ENCODE assay signal across 12 cellular contexts in the genomic region with DNA sequence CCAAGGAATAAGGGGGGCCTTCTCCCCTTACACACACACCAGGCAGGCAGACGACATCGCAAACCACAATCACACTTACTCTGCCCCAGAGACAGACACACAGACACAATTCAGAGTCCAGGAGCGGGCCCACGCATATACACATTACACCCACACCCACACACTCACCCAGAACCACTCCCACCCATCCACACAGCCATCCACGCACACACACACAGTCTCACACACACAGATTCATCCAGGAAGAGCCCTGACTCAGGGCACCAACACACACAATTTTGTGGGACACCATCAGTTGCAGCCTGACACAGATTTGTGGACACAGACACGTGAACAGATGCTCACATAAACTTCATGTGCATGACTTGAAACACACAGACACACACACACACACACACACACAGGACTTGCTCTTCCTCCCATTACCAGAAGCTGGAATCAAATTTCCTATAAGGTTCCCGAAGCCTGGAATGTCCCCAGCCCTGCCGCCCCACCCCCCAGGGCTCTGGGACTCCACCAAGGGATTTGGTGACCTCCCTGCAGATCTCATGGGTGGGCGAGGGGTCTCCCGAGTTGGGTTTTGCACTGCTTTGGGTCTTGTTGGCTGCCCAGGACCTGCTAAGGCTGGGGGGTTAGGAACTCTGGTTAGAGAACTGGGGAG. TPM values are rescaled to one million over a fixed set of nuclear protein-coding genes. Genes with fewer than 3 reads are reported as not detected.
DNase-seq lines count a peak whose midpoint lies in the region; ATAC-seq and TF ChIP-seq lines count a peak whose summit lies in the region.
"Had no signal": no experiment of that assay in that cellular context is flagged by ENCODE, and none has a peak within 500 bp of the region (broad histone marks: within the 10 kb centered on the region; RNA-seq: fewer than 3 reads in every experiment).

No MANE protein-coding gene starts in this region.

- no peak overlapping the region for H3K9ac ChIP-seq in H9 (ENCODE audit: extremely low read depth, insufficient read length, low read length)
- H3K9ac ChIP-seq in iPS-15b (ENCODE audit: low read depth, low read length), result no peak overlapping the region

- H3K4me3 ChIP-seq in cardiac fibroblast (replicated peaks in 1 of 2; ENCODE audit: low read depth in 2 of 2, low read length in 2 of 2) (peak overlapping the region; percentile 25 to 43), iPS-15b (ENCODE audit: low read depth, low read length) (peak overlapping the region; percentile 67), prostate gland (peak overlapping the region; percentile 45 to 47)

- H3K4me1 ChIP-seq in H9 (ENCODE audit: insufficient read depth, low read length) (peaks cover 3% of the 10 kb centered on the region; the same call in 1 of the 2 replicates), iPS-15b (ENCODE audit: control insufficient read depth, insufficient read depth, low read length) (peaks cover 7% of the 10 kb centered on the region), prostate gland (replicated peaks) (peaks cover 5% of the 10 kb centered on the region)

- no peak overlapping the region for H2BK15ac ChIP-seq in H9 (ENCODE audit: low read depth, low read length)

- TF ChIP-seq CTCF in H9 (conservative IDR thresholded peaks at IDR 0.05), result no peak
- no peak for TF ChIP-seq CTCF in cardiac fibroblast (IDR thresholded peaks at IDR 0.05; ENCODE audit: low read depth, low read length)
- no peak for TF ChIP-seq CTCF in prostate gland (IDR thresholded peaks at IDR 0.05)
- TF ChIP-seq CTCF in natural killer cell (IDR thresholded peaks at IDR 0.05), result no peak

- H3K9me3 Mint-ChIP-seq in H9 (no peaks in the 10 kb centered on the region), natural killer cell (no peaks in the 10 kb centered on the region)
- H3K9me3 Mint-ChIP-seq in activated T-helper 2 cell treated with anti-CD3 and anti-CD28 coated beads, Interferon-gamma antibody, Interleukin-2, Interleukin-4, amounts not matched to agents 10 μg/mL and 5 μg/mL and 100 μg/mL, durations not matched to agents 14 hours and 24 hours and 36 hours, result no peaks in the 10 kb centered on the region
- H3K9me3 Mint-ChIP-seq: CD4-positive, CD25-positive, alpha-beta regulatory T cell had no signal

- no peak overlapping the region for H3K14ac ChIP-seq in H9 (ENCODE audit: insufficient read depth, low read length)

- no peak overlapping the region for H3K27ac ChIP-seq in H9 (ENCODE audit: insufficient read length, low read depth, low read length)
- H3K27ac ChIP-seq in prostate gland, result peak overlapping the region; percentile 78 to 87
- H3K27ac ChIP-seq: VCaP had no signal

- no peak overlapping the region for H2BK120ac ChIP-seq in H9 (ENCODE audit: low read depth, low read length, poor library complexity, severe bottlenecking)

- H2BK20ac ChIP-seq in H9 (ENCODE audit: low read depth, low read length, poor library complexity, severe bottlenecking), result no peak overlapping the region

- intact Hi-C loops in prostate gland (cut with DNase I) (no loop called here), natural killer cell (cut with micrococcal nuclease) (no loop called here)
- intact Hi-C loops in activated T-helper 2 cell treated with anti-CD3 and anti-CD28 coated beads, Interferon-gamma antibody, Interleukin-2, Interleukin-4, amounts not matched to agents 10 μg/mL and 5 μg/mL and 100 μg/mL, durations not matched to agents 14 hours and 24 hours and 36 hours (cut with micrococcal nuclease), result no loop called here

- no peak overlapping the region for H2AFZ ChIP-seq in H9 (ENCODE audit: low read length)

- H3K4ac ChIP-seq in H9 (ENCODE audit: low read depth, low read length), result no peak overlapping the region

- no peak overlapping the region for H2AK5ac ChIP-seq in H9 (ENCODE audit: insufficient read length, low read length)

- H3K23ac ChIP-seq in H9 (ENCODE audit: insufficient read length, low read depth, low read length), result no peak overlapping the region

- no peak for ATAC-seq in natural killer cell

- peaks cover 8 to 20% of the 10 kb centered on the region in 2 experiments for H3K4me1 Mint-ChIP-seq in H9
- no peaks in the 10 kb centered on the region for H3K4me1 Mint-ChIP-seq in activated T-helper 2 cell treated with anti-CD3 and anti-CD28 coated beads, Interferon-gamma antibody, Interleukin-2, Interleukin-4, amounts not matched to agents 10 μg/mL and 5 μg/mL and 100 μg/mL, durations not matched to agents 14 hours and 24 hours and 36 hours (ENCODE audit: low read depth)
- H3K4me1 Mint-ChIP-seq in natural killer cell, result no peaks in the 10 kb centered on the region

- H3K79me2 ChIP-seq in H9 (ENCODE audit: insufficient read depth, low read length), result no peaks in the 10 kb centered on the region

- no peaks in the 10 kb centered on the region for H3K36me3 ChIP-seq in iPS-15b (ENCODE audit: control insufficient read depth, insufficient read depth, low read length)
- no peaks in the 10 kb centered on the region for H3K36me3 ChIP-seq in prostate gland

- H3K23me2 ChIP-seq in H9 (ENCODE audit: insufficient read length, low read depth, low read length, poor library complexity, severe bottlenecking), result peaks cover 12% of the 10 kb centered on the region

- peak overlapping the region; percentile 64 for H3K4me2 ChIP-seq in H9 (ENCODE audit: insufficient read depth, insufficient read length, low read length)

- TF ChIP-seq POLR2A in prostate gland (IDR thresholded peaks at IDR 0.05), result no peak

- H3K9me3 ChIP-seq in H9 (ENCODE audit: control insufficient read depth, low read depth, low read length) (no peaks in the 10 kb centered on the region), iPS-15b (ENCODE audit: control insufficient read depth, insufficient read depth, low read length) (no peaks in the 10 kb centered on the region), prostate gland (no peaks in the 10 kb centered on the region)

- no peak overlapping the region for H3K56ac ChIP-seq in H9 (ENCODE audit: insufficient read length, low read depth, low read length)

- WGBS in H9 (ENCODE audit: extremely low coverage, insufficient read length, low lambda C conversion rate), result no CpG with 5 or more reads among the region's 10 CpGs
- WGBS in prostate gland, result 13% methylated on average over 10 of the region's 10 CpGs

- no peak overlapping the region for H3K18ac ChIP-seq in H9 (ENCODE audit: insufficient read length, low read depth, low read length)

- H4K20me1 ChIP-seq in H9 (ENCODE audit: control insufficient read depth, insufficient read depth, insufficient read length), result no peaks in the 10 kb centered on the region

- no peak overlapping the region for H3T11ph ChIP-seq in H9 (ENCODE audit: low read length)

- H2BK12ac ChIP-seq in H9 (ENCODE audit: insufficient read length, low read depth, low read length), result no peak overlapping the region

- no peak overlapping the region for H4K8ac ChIP-seq in H9 (replicated peaks; ENCODE audit: insufficient read length, low read depth, low read length)

- H2BK5ac ChIP-seq in H9 (ENCODE audit: insufficient read length, low read length), result no peak overlapping the region

- H3K27me3 Mint-ChIP-seq in H9 (ENCODE audit: low read depth) (peaks cover 24% of the 10 kb centered on the region), natural killer cell (ENCODE audit: low read depth in 2 of 2) (no peaks in the 10 kb centered on the region)
- peaks cover under 1% of the 10 kb centered on the region for H3K27me3 Mint-ChIP-seq in activated T-helper 2 cell treated with anti-CD3 and anti-CD28 coated beads, Interferon-gamma antibody, Interleukin-2, Interleukin-4, amounts not matched to agents 10 μg/mL and 5 μg/mL and 100 μg/mL, durations not matched to agents 14 hours and 24 hours and 36 hours (ENCODE audit: low read depth)
- H3K27me3 Mint-ChIP-seq: CD4-positive, CD25-positive, alpha-beta regulatory T cell had no signal

- H4K5ac ChIP-seq in H9 (ENCODE audit: insufficient read length, low read depth, low read length), result no peak overlapping the region

- H3K27ac Mint-ChIP-seq in H9 (peak overlapping the region in 1 of 3 experiments; percentile 2; a peak in 3 of 7 replicates), natural killer cell (no peak overlapping the region)
- no peak overlapping the region for H3K27ac Mint-ChIP-seq in activated T-helper 2 cell treated with anti-CD3 and anti-CD28 coated beads, Interferon-gamma antibody, Interleukin-2, Interleukin-4, amounts not matched to agents 10 μg/mL and 5 μg/mL and 100 μg/mL, durations not matched to agents 14 hours and 24 hours and 36 hours
- H3K27ac Mint-ChIP-seq: CD4-positive, CD25-positive, alpha-beta regulatory T cell had no signal

- H3K27me3 ChIP-seq in H9 (ENCODE audit: insufficient read depth, low read length) (peaks cover 4% of the 10 kb centered on the region; the same call in 1 of the 2 replicates), iPS-15b (ENCODE audit: control insufficient read depth, insufficient read depth, low read length) (peaks cover 21% of the 10 kb centered on the region), prostate gland (replicated peaks; ENCODE audit: insufficient read depth) (no peaks in the 10 kb centered on the region)

- H3K4me3 Mint-ChIP-seq in H9 (peak overlapping the region in 1 of 2 experiments; percentile 81; a peak in 4 of 5 replicates), natural killer cell (no peak overlapping the region)
- H3K4me3 Mint-ChIP-seq in activated T-helper 2 cell treated with anti-CD3 and anti-CD28 coated beads, Interferon-gamma antibody, Interleukin-2, Interleukin-4, amounts not matched to agents 10 μg/mL and 5 μg/mL and 100 μg/mL, durations not matched to agents 14 hours and 24 hours and 36 hours (ENCODE audit: low read depth), result no peak overlapping the region
- H3K4me3 Mint-ChIP-seq: CD4-positive, CD25-positive, alpha-beta regulatory T cell had no signal

- H3K79me1 ChIP-seq in H9 (ENCODE audit: insufficient read depth, low read depth, low read length, poor library complexity, severe bottlenecking), result no peaks in the 10 kb centered on the region

- no peak for DNase-seq in H9
- peak; percentile 42 to 56 for DNase-seq in cardiac fibroblast (ENCODE audit: low read depth in 2 of 2)
- no peak for DNase-seq in prostate gland (ENCODE audit: low spot score)
- DNase-seq in GF-D8 (lab: John Stamatoyannopoulos, UW), result no peak
- no peak for DNase-seq in activated T-helper 2 cell treated with anti-CD3 and anti-CD28 coated beads, Interferon-gamma antibody, Interleukin-2, Interleukin-4, amounts not matched to agents 10 μg/mL and 5 μg/mL and 100 μg/mL, durations not matched to agents 14 hours and 24 hours and 36 hours (ENCODE audit: low spot score)
- no peak for DNase-seq in stimulated activated CD4-positive, alpha-beta T cell treated with anti-CD3 and anti-CD28 coated beads, Interleukin-12 subunit alpha, Interleukin-12 subunit beta, amount 100 ng/mL, for 4 hours
- DNase-seq in natural killer cell, result no peak
- DNase-seq: CD4-positive, CD25-positive, alpha-beta regulatory T cell; NCI-H2081; nucleus accumbens had no signal

- H3K36me3 Mint-ChIP-seq in H9 (ENCODE audit: insufficient read depth in 1 of 3, low read depth in 3 of 3) (peaks cover 0 to 8% (median 0%) of the 10 kb centered on the region in 3 experiments; a peak in 4 of 7 replicates), natural killer cell (no peaks in the 10 kb centered on the region)
- H3K36me3 Mint-ChIP-seq in activated T-helper 2 cell treated with anti-CD3 and anti-CD28 coated beads, Interferon-gamma antibody, Interleukin-2, Interleukin-4, amounts not matched to agents 10 μg/mL and 5 μg/mL and 100 μg/mL, durations not matched to agents 14 hours and 24 hours and 36 hours (ENCODE audit: low read depth), result no peaks in the 10 kb centered on the region
- H3K36me3 Mint-ChIP-seq: CD4-positive, CD25-positive, alpha-beta regulatory T cell had no signal

- H4K91ac ChIP-seq in H9 (ENCODE audit: insufficient read length, low read depth, low read length), result no peak overlapping the region

RNA-seq across cellular contexts. Expression of a gene that starts 23.5 kb away (rescaled TPM):
- total RNA-seq in H9 (2021) (3.2 and 3.4 TPM in 2 replicates), prostate gland (100 to 1,000 TPM; 238 to 659 TPM), natural killer cell (1 to 10 TPM; 1.1 to 3.0 (median 2.1) TPM)
- total RNA-seq in activated T-helper 2 cell treated with anti-CD3 and anti-CD28 coated beads, Interferon-gamma antibody, Interleukin-2, Interleukin-4, amounts not matched to agents 10 μg/mL and 5 μg/mL and 100 μg/mL, durations not matched to agents 14 hours and 24 hours and 36 hours, result 0.46 and 0.91 TPM in 2 replicates

Comparison
In these comparisons a context has a peak if more than half of its experiments do, and no peak if none do; other contexts are left out.
1. DNase-seq: peak in cardiac fibroblast (2 of 2); none in H9 (single experiment), prostate gland (single experiment), GF-D8 (single experiment), activated T-helper 2 cell treated with anti-CD3 and anti-CD28 coated beads, Interferon-gamma antibody, Interleukin-2, Interleukin-4, amounts not matched to agents 10 μg/mL and 5 μg/mL and 100 μg/mL, durations not matched to agents 14 hours and 24 hours and 36 hours (single experiment), stimulated activated CD4-positive, alpha-beta T cell treated with anti-CD3 and anti-CD28 coated beads, Interleukin-12 subunit alpha, Interleukin-12 subunit beta, amount 100 ng/mL, for 4 hours (single experiment) and natural killer cell (single experiment).
2. RNA of a gene that starts 23.5 kb away (total RNA-seq): 238 to 659 TPM in prostate gland; 3.2 to 3.4 TPM in H9, 1.1 to 3.0 TPM in natural killer cell and 0.46 to 0.91 TPM in activated T-helper 2 cell treated with anti-CD3 and anti-CD28 coated beads, Interferon-gamma antibody, Interleukin-2, Interleukin-4, amounts not matched to agents 10 μg/mL and 5 μg/mL and 100 μg/mL, durations not matched to agents 14 hours and 24 hours and 36 hours; every median in the first group is over 10 times any median in the second.
3. Peak in every context shown above with its lines, with median percentiles within 50 percentile points of each other: H3K4me3 ChIP-seq.